In genomic region chr10:132911712-132912097, GRCh38 we compare ENCODE assay signal across 26 cellular contexts. TPM values are rescaled to one million over a fixed set of nuclear protein-coding genes. Genes with fewer than 3 reads are reported as not detected.
DNase-seq lines count a peak whose midpoint lies in the region; ATAC-seq and TF ChIP-seq lines count a peak whose summit lies in the region.
"Had no signal": no experiment of that assay in that cellular context is flagged by ENCODE, and none has a peak within 500 bp of the region (broad histone marks: within the 10 kb centered on the region; RNA-seq: fewer than 3 reads in every experiment).

No MANE protein-coding gene starts in this region.

- H3K4me1 ChIP-seq in BLaER1 (peaks cover 92% of the 10 kb centered on the region), Panc1 (ENCODE audit: control insufficient read depth, insufficient read depth, low read length) (no peaks in the 10 kb centered on the region)
- H3K4me1 ChIP-seq: gastroesophageal sphincter, prostate gland had no signal

- CTCF ChIA-PET in Panc1 (lab: Charles Lee) = interaction anchor here (0.6 kb wide), 1 partner anchor 47 kb away, joined by 3 read pairs; no protein-coding TSS in a partner anchor

- H3K27ac ChIP-seq in BLaER1 (peak overlapping the region; percentile 56; the same call in 1 of the 2 replicates), Panc1 (ENCODE audit: low read length) (no peak overlapping the region)
- H3K27ac ChIP-seq: brain microvascular endothelial cell, gastroesophageal sphincter, PC-9, prostate gland, VCaP had no signal

- peak overlapping the region; percentile 24; the same call in 1 of the 2 replicates for H3K9ac ChIP-seq in BLaER1

- peak overlapping the region; percentile 17 for H3K27ac Mint-ChIP-seq in mesothelial cell of epicardium
- H3K27ac Mint-ChIP-seq: activated CD4-positive, alpha-beta T cell treated with anti-CD3 and anti-CD28 coated beads for 36 hours; activated CD8-positive, alpha-beta T cell treated with anti-CD3 and anti-CD28 coated beads, Interleukin-2, amount 10 ng/mL, durations not matched to agents 7 days and 5 days; B cell; CD8-positive, alpha-beta memory T cell; stimulated activated naive B cell treated with anti-CD40 and anti-IgM and Interleukin-4, amounts not matched to agents 10 μg/mL and 1 μg/mL and 100 μg/mL, for 72 hours had no signal

- H3K36me3 Mint-ChIP-seq in mesothelial cell of epicardium = no peaks in the 10 kb centered on the region
- H3K36me3 Mint-ChIP-seq: CD8-positive, alpha-beta memory T cell; stimulated activated naive B cell treated with anti-CD40 and anti-IgM and Interleukin-4, amounts not matched to agents 10 μg/mL and 1 μg/mL and 100 μg/mL, for 72 hours had no signal

- in situ Hi-C loops in Panc1 (cut with HindIII; ENCODE audit: low pct_unique_long_range_greater_than_20kb, low sequenced_read_pairs) = no loop called here

- peaks cover 5% of the 10 kb centered on the region for H3K4me1 Mint-ChIP-seq in mesothelial cell of epicardium
- H3K4me1 Mint-ChIP-seq: activated CD4-positive, alpha-beta T cell treated with anti-CD3 and anti-CD28 coated beads for 36 hours; CD8-positive, alpha-beta memory T cell had no signal

- BruUV-seq in Panc1 (replicated peaks; lab: Mats Ljungman, UMichigan) = no TSS peak

- H3K27me3 Mint-ChIP-seq in mesothelial cell of epicardium (ENCODE audit: low read depth) = no peaks in the 10 kb centered on the region
- H3K27me3 Mint-ChIP-seq: CD8-positive, alpha-beta memory T cell had no signal

- POLR2A ChIA-PET in Panc1 (lab: Charles Lee) = no interaction called here

- no peaks in the 10 kb centered on the region for H3K36me3 ChIP-seq in BLaER1
- H3K36me3 ChIP-seq in Panc1 (ENCODE audit: control insufficient read depth, insufficient read depth, low read length) = no peaks in the 10 kb centered on the region
- H3K36me3 ChIP-seq: brain microvascular endothelial cell, gastroesophageal sphincter, prostate gland had no signal

- H3K4me3 ChIP-seq in BLaER1 = no peak overlapping the region
- no peak overlapping the region for H3K4me3 ChIP-seq in Panc1 (ENCODE audit: low read depth in 2 of 2, low read length in 2 of 2)
- H3K4me3 ChIP-seq: gastroesophageal sphincter, PC-9, prostate gland had no signal

- no peaks in the 10 kb centered on the region for H3K9me3 Mint-ChIP-seq in mesothelial cell of epicardium

- DNase-seq in Panc1 (ENCODE audit: low read depth, low spot score) (no peak), mesothelial cell of epicardium (ENCODE audit: low spot score in 2 of 2, unreplicated experiment in 2 of 2) (no peak), sciatic nerve (ENCODE audit: low spot score) (peak; percentile 31), NCI-H2081 (lab: John Stamatoyannopoulos, UW) (no peak)
- DNase-seq: activated CD4-positive, alpha-beta T cell treated with anti-CD3 and anti-CD28 coated beads for 36 hours; activated CD8-positive, alpha-beta T cell treated with anti-CD3 and anti-CD28 coated beads, Interleukin-2, amount 10 ng/mL, durations not matched to agents 7 days and 5 days; activated naive CD4-positive, alpha-beta T cell treated with anti-CD3 and anti-CD28 coated beads, Interleukin-2, amount 50 U/mL, for 16 hours; amniotic stem cell; brain microvascular endothelial cell; effector CD4-positive, alpha-beta T cell; GOT3; mammary epithelial cell; NCI-H2029; NCI-H526 treated with DMSO at 0.1 percent for 48 hours; PC-9; SHP77 treated with DMSO at 0.1 percent for 48 hours; stimulated activated naive B cell treated with anti-CD40 and anti-IgM and Interleukin-4, amounts not matched to agents 10 μg/mL and 1 μg/mL and 100 μg/mL, for 72 hours had no signal

- H3K4me3 Mint-ChIP-seq in mesothelial cell of epicardium = no peak overlapping the region
- H3K4me3 Mint-ChIP-seq: activated CD4-positive, alpha-beta T cell treated with anti-CD3 and anti-CD28 coated beads for 36 hours; activated CD8-positive, alpha-beta T cell treated with anti-CD3 and anti-CD28 coated beads, Interleukin-2, amount 10 ng/mL, durations not matched to agents 7 days and 5 days; B cell; stimulated activated naive B cell treated with anti-CD40 and anti-IgM and Interleukin-4, amounts not matched to agents 10 μg/mL and 1 μg/mL and 100 μg/mL, for 72 hours had no signal

- H3K9me3 ChIP-seq in BLaER1 (no peaks in the 10 kb centered on the region), Panc1 (ENCODE audit: control insufficient read depth, insufficient read depth, low read depth, low read length) (no peaks in the 10 kb centered on the region)
- H3K9me3 ChIP-seq: gastroesophageal sphincter, prostate gland had no signal

- intact Hi-C loops in Panc1 (cut with micrococcal nuclease; ENCODE audit: unreplicated experiment) = no loop called here
- intact Hi-C loops in sciatic nerve (cut with DNase I) = no loop called here

- no peak for TF ChIP-seq CTCF in Panc1 (IDR thresholded peaks at IDR 0.05)
- TF ChIP-seq CTCF in mesothelial cell of epicardium (IDR thresholded peaks at IDR 0.05; ENCODE audit: unreplicated experiment) = no peak

- peaks cover 20% of the 10 kb centered on the region for H4K20me1 ChIP-seq in BLaER1

- H3K4me2 ChIP-seq in BLaER1 = peak overlapping the region; percentile 82
- H3K4me2 ChIP-seq: PC-9 had no signal

- 0 out of 2 replicates have a peak, but pooled peaks have one; percentile 40 for ATAC-seq in Panc1
- ATAC-seq in sciatic nerve = peak; percentile 8
- no peak for ATAC-seq in HG03378 (IDR thresholded peaks at IDR 0.05; ENCODE audit: unreplicated experiment)
- no peak for ATAC-seq in HG02759 (IDR thresholded peaks at IDR 0.05; ENCODE audit: unreplicated experiment)
- no peak for ATAC-seq in GM18858 (IDR thresholded peaks at IDR 0.05; ENCODE audit: unreplicated experiment)
- ATAC-seq: activated CD8-positive, alpha-beta T cell treated with anti-CD3 and anti-CD28 coated beads, Interleukin-2, amount 10 ng/mL, durations not matched to agents 7 days and 5 days; gastroesophageal sphincter; stimulated activated naive B cell treated with anti-CD40 and anti-IgM and Interleukin-4, amounts not matched to agents 10 μg/mL and 1 μg/mL and 100 μg/mL, for 72 hours had no signal

- peaks cover 27% of the 10 kb centered on the region for H3K27me3 ChIP-seq in BLaER1
- no peaks in the 10 kb centered on the region for H3K27me3 ChIP-seq in Panc1 (ENCODE audit: control insufficient read depth, insufficient read depth, low read length)
- H3K27me3 ChIP-seq: brain microvascular endothelial cell had no signal

RNA-seq across cellular contexts. Expression of gene CFAP46, which starts 30.7 kb away (rescaled TPM):
- total RNA-seq in Panc1 (2021; ENCODE audit: unreplicated experiment) (1.6 TPM), mesothelial cell of epicardium (3.1 to 4.1 TPM (median 3.2 TPM) in 3 replicates), sciatic nerve (1.1 TPM)
- 1.4 TPM for polyA plus RNA-seq in Panc1 (2012; ENCODE audit: insufficient read length)
- total RNA-seq: activated CD8-positive, alpha-beta T cell treated with anti-CD3 and anti-CD28 coated beads, Interleukin-2, amount 10 ng/mL, durations not matched to agents 7 days and 5 days; B cell; PC-9 had no signal
- polyA plus RNA-seq: CD8-positive, alpha-beta memory T cell; mammary epithelial cell had no signal

Comparison
In these comparisons a context has a peak if more than half of its experiments do, and no peak if none do; other contexts are left out.
1. ATAC-seq: peak in Panc1 (single experiment) and sciatic nerve (single experiment); none in HG03378 (single experiment), HG02759 (single experiment) and GM18858 (single experiment).